In the genomic region with DNA sequence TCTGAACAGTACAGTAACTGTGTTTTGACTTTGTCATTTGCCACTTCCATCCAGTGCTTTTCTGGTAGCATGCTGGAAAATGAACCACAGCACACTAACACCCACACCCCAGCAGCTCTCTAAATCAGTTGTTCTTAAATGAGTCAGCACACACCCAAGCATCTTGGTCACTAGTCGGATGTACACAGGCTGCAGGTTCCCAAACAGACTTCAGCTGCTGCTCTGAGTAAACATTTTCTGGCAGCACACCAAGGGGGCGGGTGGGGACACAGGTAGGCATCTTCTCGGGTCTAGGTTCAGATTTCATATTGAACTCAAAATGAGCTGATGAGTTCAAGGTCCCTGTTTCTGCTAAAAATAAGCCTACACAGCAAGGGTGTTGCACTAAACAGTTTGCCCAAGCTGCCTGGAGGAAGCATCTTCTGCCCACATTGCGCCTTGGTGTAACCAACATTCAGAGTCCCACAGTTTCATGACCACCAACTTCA, we compare ENCODE assay signal across 8 cellular contexts.
DNase-seq lines count a peak whose midpoint lies in the region; ATAC-seq lines count a peak whose summit lies in the region.

No MANE protein-coding gene starts in this region.

- ATAC-seq in GM19468 (IDR thresholded peaks at IDR 0.05; ENCODE audit: extremely low read depth, unreplicated experiment) (peak; percentile 63), HG03460 (IDR thresholded peaks at IDR 0.05; ENCODE audit: unreplicated experiment) (peak; percentile 95)

- peak; percentile 70 for DNase-seq in DMS153 (lab: John Stamatoyannopoulos, UW)
- peak; percentile 79 for DNase-seq in activated CD8-positive, alpha-beta memory T cell treated with anti-CD3 and anti-CD28 coated beads, Interleukin-2, amount 50 U/mL, for 48 hours
- peak; percentile 58 to 61 for DNase-seq in stimulated activated CD4-positive, alpha-beta T cell treated with anti-CD3 and anti-CD28 coated beads, Interleukin-2, amount 100 ng/mL, for 48 hours
- DNase-seq in NCI-H2029 treated with DMSO at 0.1 percent for 48 hours (lab: John Stamatoyannopoulos, UW), result no peak
- no peak for DNase-seq in NCI-H446 treated with DMSO at 0.1 percent for 48 hours (lab: John Stamatoyannopoulos, UW)
- no peak for DNase-seq in 8988T

Comparison
In these comparisons a context has a peak if more than half of its experiments do, and no peak if none do; other contexts are left out.
1. DNase-seq: peak in DMS153 (single experiment), activated CD8-positive, alpha-beta memory T cell treated with anti-CD3 and anti-CD28 coated beads, Interleukin-2, amount 50 U/mL, for 48 hours (single experiment) and stimulated activated CD4-positive, alpha-beta T cell treated with anti-CD3 and anti-CD28 coated beads, Interleukin-2, amount 100 ng/mL, for 48 hours (2 of 2); none in NCI-H2029 treated with DMSO at 0.1 percent for 48 hours (single experiment), NCI-H446 treated with DMSO at 0.1 percent for 48 hours (single experiment) and 8988T (single experiment).